ENCODE assay signal across 1 cellular context in genomic region chr12:116861331-116861730, GRCh38.
TF ChIP-seq lines count a peak whose summit lies in the region.

No MANE protein-coding gene starts in this region.

TF ChIP-seq in GM12878, 131 proteins besides CTCF, POLR2A, EP300 and RAD21 (continued from another document):
- peak; percentile 89 for TF ChIP-seq ATF2 (IDR thresholded peaks at IDR 0.05; ENCODE audit: low read length)
- TF ChIP-seq IKZF1 (conservative IDR thresholded peaks at IDR 0.05), result peak; percentile 48; the same call in 1 of the 2 replicates
- TF ChIP-seq BCL3 (IDR thresholded peaks at IDR 0.05; ENCODE audit: borderline replicate concordance, insufficient read depth, low read depth, low read length, poor library complexity, severe bottlenecking), result no peak
- TF ChIP-seq HDAC6 (IDR thresholded peaks at IDR 0.05; ENCODE audit: unreplicated experiment), result no peak
- no peak for TF ChIP-seq BCLAF1 (IDR thresholded peaks at IDR 0.05)
- TF ChIP-seq TCF7 (IDR thresholded peaks at IDR 0.05; ENCODE audit: borderline replicate concordance), result no peak
- no peak for TF ChIP-seq HSF1 (IDR thresholded peaks at IDR 0.05; ENCODE audit: low read depth, low read length)
- TF ChIP-seq EED (IDR thresholded peaks at IDR 0.05; ENCODE audit: low read depth), result peak; percentile 51; the same call in 1 of the 2 replicates
- no peak for TF ChIP-seq NFXL1 (IDR thresholded peaks at IDR 0.05; ENCODE audit: borderline replicate concordance)
- no peak for TF ChIP-seq ELK1 (IDR thresholded peaks at IDR 0.05; ENCODE audit: low read depth, low read length)
- no peak for TF ChIP-seq MTA2 (IDR thresholded peaks at IDR 0.05; ENCODE audit: low read depth)
- TF ChIP-seq ZNF217 (IDR thresholded peaks at IDR 0.05), result no peak
- no peak for TF ChIP-seq SRF (IDR thresholded peaks at IDR 0.05; ENCODE audit: low read depth in 2 of 2, low read length in 2 of 2)
- TF ChIP-seq STAT1 (conservative IDR thresholded peaks at IDR 0.05), result no peak
- no peak for TF ChIP-seq LARP7 (IDR thresholded peaks at IDR 0.05)
- peak; percentile 49 to 53 for TF ChIP-seq IKZF2 (IDR thresholded peaks at IDR 0.05)
- no peak for TF ChIP-seq ASH2L (IDR thresholded peaks at IDR 0.05; ENCODE audit: borderline replicate concordance, low read depth)
- no peak for TF ChIP-seq BACH1 (IDR thresholded peaks at IDR 0.05; ENCODE audit: borderline replicate concordance)
- no peak for TF ChIP-seq MAX (IDR thresholded peaks at IDR 0.05; ENCODE audit: low read depth, low read length)
- TF ChIP-seq IRF4 (IDR thresholded peaks at IDR 0.05; ENCODE audit: low read depth, low read length), result no peak
- peak; percentile 83 for TF ChIP-seq ATF7 (IDR thresholded peaks at IDR 0.05; ENCODE audit: low read depth)
- no peak for TF ChIP-seq CBX3 (IDR thresholded peaks at IDR 0.05; ENCODE audit: borderline replicate concordance, low read depth)
- TF ChIP-seq BHLHE40 (IDR thresholded peaks at IDR 0.05; ENCODE audit: borderline replicate concordance in 1 of 2, low read depth in 2 of 2, low read length in 1 of 2), result peak; percentile 43; a peak in 1 of 4 replicates
- TF ChIP-seq TCF3 (IDR thresholded peaks at IDR 0.05; ENCODE audit: borderline replicate concordance, insufficient read depth, low read depth, low read length), result peak; percentile 87
- TF ChIP-seq WRNIP1 (IDR thresholded peaks at IDR 0.05; ENCODE audit: borderline replicate concordance, low read depth, low read length), result no peak
- no peak for TF ChIP-seq IRF5 (IDR thresholded peaks at IDR 0.05; ENCODE audit: borderline replicate concordance)
- TF ChIP-seq TAF1 (IDR thresholded peaks at IDR 0.05; ENCODE audit: borderline replicate concordance, low read depth, low read length), result no peak
- TF ChIP-seq SIX5 (IDR thresholded peaks at IDR 0.05; ENCODE audit: low read depth, low read length, severe bottlenecking), result no peak
- peak; percentile 41 for TF ChIP-seq SP1 (IDR thresholded peaks at IDR 0.05; ENCODE audit: low read depth, low read length)
- TF ChIP-seq CBFB (IDR thresholded peaks at IDR 0.05; ENCODE audit: low read depth), result no peak
- 0 out of 2 replicates have a peak, but pooled peaks have one; percentile 16 for TF ChIP-seq SPI1 (IDR thresholded peaks at IDR 0.05; ENCODE audit: borderline replicate concordance, insufficient read depth, low read depth, low read length)
- no peak for TF ChIP-seq NFIC (IDR thresholded peaks at IDR 0.05; ENCODE audit: low read depth, low read length)
- TF ChIP-seq CUX1 (IDR thresholded peaks at IDR 0.05; ENCODE audit: insufficient replicate concordance, low read depth, low read length), result no peak
- TF ChIP-seq RBBP5 (conservative IDR thresholded peaks at IDR 0.05), result no peak
- TF ChIP-seq NR2C2 (IDR thresholded peaks at IDR 0.05; ENCODE audit: borderline replicate concordance, control insufficient read depth, insufficient read length, low read depth), result no peak
- no peak for TF ChIP-seq PML (IDR thresholded peaks at IDR 0.05; ENCODE audit: low read length)
- TF ChIP-seq SMAD1 (IDR thresholded peaks at IDR 0.05; ENCODE audit: low read depth, partially characterized antibody), result no peak
- TF ChIP-seq RUNX3 (IDR thresholded peaks at IDR 0.05; ENCODE audit: low read length), result peak; percentile 46; the same call in 1 of the 2 replicates
- no peak for TF ChIP-seq REST (IDR thresholded peaks at IDR 0.05; ENCODE audit: low read depth, low read length)
- no peak for TF ChIP-seq TBL1XR1 (IDR thresholded peaks at IDR 0.05; ENCODE audit: low read depth, low read length)
- no peak for TF ChIP-seq ZNF274 (IDR thresholded peaks at IDR 0.05; ENCODE audit: insufficient read depth, insufficient read length)
- peak; percentile 85 for TF ChIP-seq CREM (IDR thresholded peaks at IDR 0.05; ENCODE audit: low read depth)
- TF ChIP-seq NFYA (IDR thresholded peaks at IDR 0.05; ENCODE audit: borderline replicate concordance, low read depth, low read length), result no peak
- TF ChIP-seq NR2C1 (IDR thresholded peaks at IDR 0.05), result no peak
- peak; percentile 92 for TF ChIP-seq TCF12 (IDR thresholded peaks at IDR 0.05; ENCODE audit: low read depth, low read length)
